23 cellular contexts compared by ENCODE assay signal in the genomic region with DNA sequence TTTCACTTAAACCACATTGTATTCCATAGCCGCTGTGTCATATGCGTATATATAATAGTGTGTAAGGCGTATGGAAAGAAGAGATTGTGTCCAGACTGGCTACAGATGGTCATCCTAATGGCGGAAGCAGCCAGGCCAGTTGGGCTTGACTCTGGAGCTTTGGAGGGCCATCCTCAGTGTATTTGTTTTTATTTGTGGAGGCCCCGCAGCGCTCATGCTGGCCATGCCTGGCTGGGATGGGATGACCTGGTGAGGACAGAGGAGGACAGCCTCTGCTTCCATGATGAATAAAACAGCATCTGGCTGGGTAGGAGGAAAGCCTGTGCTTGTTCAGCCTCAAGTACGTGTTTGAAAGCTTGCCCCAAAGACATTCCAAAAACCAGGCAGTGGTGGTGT.
"Had no signal": no experiment of that assay in that cellular context is flagged by ENCODE, and none has a peak within 500 bp of the region (broad histone marks: within the 10 kb centered on the region; RNA-seq: fewer than 3 reads in every experiment).

No MANE protein-coding gene starts in this region.

- H3K4me3 ChIP-seq: ascending aorta, cardiac muscle cell, coronary artery, dorsolateral prefrontal cortex, gastrocnemius medialis, neural progenitor cell, tibial artery, upper lobe of right lung had no signal

- H3K4me2 ChIP-seq: neural progenitor cell had no signal

- H3K27ac ChIP-seq: ascending aorta, cardiac muscle cell, coronary artery, dorsolateral prefrontal cortex, gastrocnemius medialis, neural progenitor cell, tibial artery, upper lobe of right lung had no signal

- H3K9ac ChIP-seq: neural progenitor cell had no signal

- FAIRE-seq: islet of Langerhans had no signal

- DNase-seq: activated CD4-positive, alpha-beta T cell treated with anti-CD3 and anti-CD28 coated beads for 4 hours; activated CD4-positive, alpha-beta T cell treated with anti-CD3 and anti-CD28 coated beads, Interleukin-2, amount 50 U/mL, for 4 hours; activated naive CD4-positive, alpha-beta T cell treated with Interleukin-2 at 50 U/mL for 16 hours; activated T-cell treated with anti-CD3 and anti-CD28 coated beads, Interleukin-2, amount 50 U/mL, for 4 hours; effector memory CD4-positive, alpha-beta T cell; gastrocnemius medialis; glutamatergic neuron; midbrain; naive thymus-derived CD8-positive, alpha-beta T cell; right cardiac atrium; stimulated activated CD4-positive, alpha-beta T cell treated with anti-CD3 and anti-CD28 coated beads, Interleukin-4, amount 100 ng/mL, for 4 hours; stimulated activated CD8-positive, alpha-beta memory T cell treated with anti-CD3 and anti-CD28 coated beads, Interleukin-4, amount 100 ng/mL, for 48 hours; stimulated activated naive CD8-positive, alpha-beta T cell treated with anti-CD3 and anti-CD28 coated beads, Interleukin-15, amount 100 ng/mL, for 72 hours; tibial artery had no signal

- H3K36me3 ChIP-seq: ascending aorta, cardiac muscle cell, gastrocnemius medialis, neural progenitor cell, upper lobe of right lung had no signal

- ATAC-seq: activated T-cell treated with anti-CD3 and anti-CD28 coated beads, Interleukin-2, amount 50 U/mL, for 4 hours; activated T-helper 17 cell treated with anti-CD3 and anti-CD28 coated beads, Interleukin-2, amount 50 U/mL, for 72 hours; gastrocnemius medialis; naive thymus-derived CD8-positive, alpha-beta T cell; right cardiac atrium; stimulated activated memory B cell treated with anti-CD40 and anti-IgM and Interleukin-4, amounts not matched to agents 10 μg/mL and 1 μg/mL and 100 μg/mL, for 72 hours; stimulated activated naive CD8-positive, alpha-beta T cell treated with anti-CD3 and anti-CD28 coated beads, Interleukin-15, amount 100 ng/mL, for 72 hours; upper lobe of right lung had no signal

- H3K4me1 ChIP-seq: ascending aorta, gastrocnemius medialis, neural progenitor cell, tibial artery, upper lobe of right lung had no signal

- H3K27me3 ChIP-seq: ascending aorta, cardiac muscle cell, dorsolateral prefrontal cortex, gastrocnemius medialis, neural progenitor cell, tibial artery, upper lobe of right lung had no signal

- H2AFZ ChIP-seq: neural progenitor cell had no signal
